In genomic region chr16:19086322-19087199, GRCh38 we compare ENCODE assay signal across 1 cellular context.
TF ChIP-seq lines count a peak whose summit lies in the region.

No MANE protein-coding gene starts in this region.

TF ChIP-seq in K562, 482 proteins besides CTCF, POLR2A, EP300 and RAD21 (continued from another document and continues in another):
- TF ChIP-seq ZBTB33 (CRISPR knock-in tag; IDR thresholded peaks at IDR 0.05) (no peak), ZKSCAN3 (CRISPR knock-in tag; IDR thresholded peaks at IDR 0.05) (no peak), ARID3B (CRISPR knock-in tag; IDR thresholded peaks at IDR 0.05; ENCODE audit: borderline replicate concordance) (no peak), VEZF1 (CRISPR knock-in tag; IDR thresholded peaks at IDR 0.05) (no peak), ZNF511 (CRISPR knock-in tag; IDR thresholded peaks at IDR 0.05) (no peak), CHAMP1 (IDR thresholded peaks at IDR 0.05) (no peak), ZC3H11A (IDR thresholded peaks at IDR 0.05; ENCODE audit: low read depth, low read length) (no peak), TSC22D4 (tag; IDR thresholded peaks at IDR 0.05) (no peak), MYNN (IDR thresholded peaks at IDR 0.05) (0 out of 2 replicates have a peak, but pooled peaks have one; percentile 33), MYNN (CRISPR knock-in tag; IDR thresholded peaks at IDR 0.05) (no peak), TSHZ1 (CRISPR knock-in tag; IDR thresholded peaks at IDR 0.05) (no peak), ZNF449 (CRISPR knock-in tag; IDR thresholded peaks at IDR 0.05) (no peak), GATAD2A (IDR thresholded peaks at IDR 0.05) (0 out of 2 replicates have a peak, but pooled peaks have one; percentile 12), CBFA2T2 (conservative IDR thresholded peaks at IDR 0.05) (no peak; the same call in 1 of the 2 replicates), HES1 (IDR thresholded peaks at IDR 0.05; ENCODE audit: low read depth) (no peak), MXI1 (IDR thresholded peaks at IDR 0.05; ENCODE audit: low read depth, low read length) (no peak), KLF10 (CRISPR knock-in tag; IDR thresholded peaks at IDR 0.05) (no peak), SP2 (IDR thresholded peaks at IDR 0.05; ENCODE audit: extremely low read depth, low read depth, low read length, poor library complexity, severe bottlenecking) (no peak), PTTG1 (tag; IDR thresholded peaks at IDR 0.05; ENCODE audit: low read depth) (no peak), ETV6 (IDR thresholded peaks at IDR 0.05; ENCODE audit: borderline replicate concordance in 1 of 2, low read depth in 2 of 2, low read length in 1 of 2) (no peak), ETV6 (CRISPR knock-in tag; IDR thresholded peaks at IDR 0.05; ENCODE audit: borderline replicate concordance) (no peak), ZNF551 (CRISPR knock-in tag; IDR thresholded peaks at IDR 0.05) (no peak), BMI1 (IDR thresholded peaks at IDR 0.05; ENCODE audit: low read length) (no peak), CREB3 (tag; conservative IDR thresholded peaks at IDR 0.05; ENCODE audit: low read depth) (no peak), PCBP2 (IDR thresholded peaks at IDR 0.05; ENCODE audit: low read depth, low read length, poor library complexity, severe bottlenecking) (no peak), E2F1 (CRISPR knock-in tag; IDR thresholded peaks at IDR 0.05) (peak; percentile 32; the same call in 1 of the 2 replicates), GMEB1 (CRISPR knock-in tag; IDR thresholded peaks at IDR 0.05) (no peak), ZFP36 (IDR thresholded peaks at IDR 0.05; ENCODE audit: low read depth, low read length, partially characterized antibody) (peak; percentile 11), NCOA4 (IDR thresholded peaks at IDR 0.05; ENCODE audit: partially characterized antibody) (no peak), XRCC3 (IDR thresholded peaks at IDR 0.05) (no peak)
